Comparison of ENCODE assay signal across 29 cellular contexts in genomic region chr2:16526193-16526592, GRCh38.
"Had no signal": no experiment of that assay in that cellular context is flagged by ENCODE, and none has a peak within 500 bp of the region (broad histone marks: within the 10 kb centered on the region; RNA-seq: fewer than 3 reads in every experiment).

No MANE protein-coding gene starts in this region.

- H3K27ac ChIP-seq: brain microvascular endothelial cell, esophagus squamous epithelium, WERI-Rb-1 had no signal

- H3K36me3 ChIP-seq: brain microvascular endothelial cell, esophagus squamous epithelium, WERI-Rb-1 had no signal

- H3K4me3 ChIP-seq: esophagus squamous epithelium had no signal

- H3K27me3 ChIP-seq: brain microvascular endothelial cell had no signal

- H3K9me3 ChIP-seq: esophagus squamous epithelium had no signal

- H3K4me1 ChIP-seq: esophagus squamous epithelium had no signal

- DNase-seq: activated B cell treated with CpG ODN at 0.5 μM for 24 hours; activated CD4-positive, alpha-beta T cell treated with anti-CD3 and anti-CD28 coated beads for 48 hours; activated CD4-positive, alpha-beta T cell treated with anti-CD3 and anti-CD28 coated beads, Interleukin-2, amount 50 U/mL, for 1 hour; activated CD4-positive, alpha-beta T cell treated with anti-CD3 and anti-CD28 coated beads, Interleukin-2, amount 50 U/mL, for 48 hours; activated CD8-positive, alpha-beta memory T cell treated with anti-CD3 and anti-CD28 coated beads for 24 hours; activated CD8-positive, alpha-beta T cell treated with anti-CD3 and anti-CD28 coated beads for 36 hours; activated effector memory CD4-positive, alpha-beta T cell treated with Interleukin-2 at 50 U/mL for 16 hours; activated gamma-delta T cell treated with Interleukin-2 at 50 U/mL for 16 hours; activated naive CD4-positive, alpha-beta T cell treated with anti-CD3 and anti-CD28 coated beads, Interleukin-2, amount 50 U/mL, for 16 hours; activated naive CD4-positive, alpha-beta T cell treated with Interleukin-2 at 50 U/mL for 16 hours; activated T-cell treated with anti-CD3 and anti-CD28 coated beads, Interleukin-2, amount 50 U/mL, for 4 hours; amniotic stem cell; anterior cingulate cortex; brain microvascular endothelial cell; caudate nucleus; cortex of kidney; dermis blood vessel endothelial cell; effector CD4-positive, alpha-beta T cell; effector memory CD8-positive, alpha-beta T cell; erythroblast; esophagus squamous epithelium; foreskin melanocyte; head of caudate nucleus; T-helper 1 cell; T-helper 17 cell; T1000; WERI-Rb-1 had no signal

- ATAC-seq: activated CD4-positive, CD25-positive, alpha-beta regulatory T cell treated with anti-CD3 and anti-CD28 coated beads, Interleukin-2, amount 50 U/mL, for 24 hours; activated CD8-positive, alpha-beta T cell treated with anti-CD3 and anti-CD28 coated beads for 36 hours; activated T-cell treated with anti-CD3 and anti-CD28 coated beads, Interleukin-2, amount 50 U/mL, for 4 hours; activated T-helper 17 cell treated with anti-CD3 and anti-CD28 coated beads, Interleukin-2, amount 50 U/mL, for 72 hours; effector memory CD8-positive, alpha-beta T cell; T-helper 17 cell had no signal
